In genomic region chr7:151327659-151328058, GRCh38 we compare ENCODE assay signal across 24 cellular contexts. TPM values are rescaled to one million over a fixed set of nuclear protein-coding genes. Genes with fewer than 3 reads are reported as not detected.
DNase-seq lines count a peak whose midpoint lies in the region; TF ChIP-seq lines count a peak whose summit lies in the region.
"Had no signal": no experiment of that assay in that cellular context is flagged by ENCODE, and none has a peak within 500 bp of the region (broad histone marks: within the 10 kb centered on the region; RNA-seq: fewer than 3 reads in every experiment).

No MANE protein-coding gene starts in this region.

- intact Hi-C loops in MCF 10A (cut with micrococcal nuclease) (no loop called here), mammary epithelial cell (cut with micrococcal nuclease) (no loop called here)

- H3K9ac ChIP-seq in mammary epithelial cell (ENCODE audit: insufficient read depth, low read length), result no peak overlapping the region
- H3K9ac ChIP-seq in subcutaneous abdominal adipose tissue (ENCODE audit: low read length in 5 of 5), result no peak overlapping the region

- H3K4me3 ChIP-seq in mammary epithelial cell (replicated peaks in 1 of 3; ENCODE audit: insufficient read depth in 1 of 3, low read depth in 2 of 3, low read length in 3 of 3) (no peak overlapping the region), choroid plexus epithelial cell (ENCODE audit: low read depth, low read length) (no peak overlapping the region), kidney epithelial cell (ENCODE audit: low read depth, low read length) (no peak overlapping the region), subcutaneous abdominal adipose tissue (ENCODE audit: low read depth in 1 of 5, low read length in 5 of 5) (no peak overlapping the region)
- H3K4me3 ChIP-seq: prostate gland, upper lobe of right lung had no signal

- H3K36me3 Mint-ChIP-seq in MCF 10A (ENCODE audit: insufficient read depth, unreplicated experiment), result no peaks in the 10 kb centered on the region
- H3K36me3 Mint-ChIP-seq in activated naive CD8-positive, alpha-beta T cell treated with anti-CD3 and anti-CD28 coated beads for 36 hours, result no peaks in the 10 kb centered on the region
- H3K36me3 Mint-ChIP-seq: memory B cell had no signal

- H3K4me2 ChIP-seq in mammary epithelial cell (ENCODE audit: insufficient read depth, low read depth, low read length), result no peak overlapping the region

- no peaks in the 10 kb centered on the region for H4K20me1 ChIP-seq in mammary epithelial cell (ENCODE audit: insufficient read depth, low read length)

- H3K9me3 Mint-ChIP-seq in MCF 10A (ENCODE audit: unreplicated experiment), result no peaks in the 10 kb centered on the region
- peaks cover 2% of the 10 kb centered on the region for H3K9me3 Mint-ChIP-seq in activated naive CD8-positive, alpha-beta T cell treated with anti-CD3 and anti-CD28 coated beads for 36 hours
- H3K9me3 Mint-ChIP-seq: activated naive CD4-positive, alpha-beta T cell treated with anti-CD3 and anti-CD28 coated beads for 36 hours; central memory CD8-positive, alpha-beta T cell; memory B cell had no signal

- H3K79me2 ChIP-seq in mammary epithelial cell (ENCODE audit: insufficient read depth, low read length), result no peaks in the 10 kb centered on the region

- peak; percentile 36 for DNase-seq in MCF 10A (ENCODE audit: unreplicated experiment)
- no peak for DNase-seq in mammary epithelial cell
- peak; percentile 82 for DNase-seq in choroid plexus epithelial cell (ENCODE audit: low read depth)
- DNase-seq in kidney epithelial cell (ENCODE audit: low read depth), result peak; percentile 58
- DNase-seq in activated CD4-positive, alpha-beta T cell treated with anti-CD3 and anti-CD28 coated beads for 48 hours, result no peak
- no peak for DNase-seq in activated naive CD8-positive, alpha-beta T cell treated with anti-CD3 and anti-CD28 coated beads for 36 hours
- no peak for DNase-seq in activated CD8-positive, alpha-beta memory T cell treated with anti-CD3 and anti-CD28 coated beads, Interleukin-2, amount 50 U/mL, for 4 hours
- DNase-seq: activated naive CD4-positive, alpha-beta T cell treated with anti-CD3 and anti-CD28 coated beads for 36 hours; activated T-cell treated with anti-CD3 and anti-CD28 coated beads, Interleukin-2, amount 50 U/mL, for 72 hours; aorta; Kasumi-1; kidney; NCI-H1092 treated with DMSO at 0.1 percent for 48 hours; NCI-H187 treated with DMSO at 0.1 percent for 48 hours; NCI-H526; substantia nigra; upper lobe of right lung had no signal

- POLR2A ChIA-PET in MCF 10A (lab: Yijun Ruan, JAX), result interaction anchor here (0.7 to 2.2 kb wide), 2 partner anchors 14 kb away, joined by 3 to 6 read pairs; partner anchors contain the start of gene NUB1

- dilution Hi-C loops in mammary epithelial cell (cut with HindIII; ENCODE audit: low sequenced_read_pairs), result no loop called here

- no peak overlapping the region for H3K27ac Mint-ChIP-seq in MCF 10A (ENCODE audit: low read depth, unreplicated experiment)
- H3K27ac Mint-ChIP-seq in activated naive CD8-positive, alpha-beta T cell treated with anti-CD3 and anti-CD28 coated beads for 36 hours, result no peak overlapping the region
- H3K27ac Mint-ChIP-seq: activated naive CD4-positive, alpha-beta T cell treated with anti-CD3 and anti-CD28 coated beads for 36 hours; activated T-cell treated with anti-CD3 and anti-CD28 coated beads, Interleukin-2, amount 50 U/mL, for 72 hours; B cell; memory B cell; T-helper 1 cell treated with Interleukin-12 subunit alpha and Interleukin-12 subunit beta and Interleukin-4 antibody, amounts not matched to agents 30 μg/mL and 1 μg/mL, for 36 hours had no signal

- H3K36me3 ChIP-seq in mammary epithelial cell (ENCODE audit: insufficient read depth, low read length) (no peaks in the 10 kb centered on the region), kidney epithelial cell (ENCODE audit: control insufficient read depth, insufficient read depth, low read length) (no peaks in the 10 kb centered on the region), subcutaneous abdominal adipose tissue (ENCODE audit: control insufficient read depth in 5 of 5, insufficient read depth in 5 of 5, low read length in 5 of 5) (no peaks in the 10 kb centered on the region)
- H3K36me3 ChIP-seq: prostate gland, upper lobe of right lung had no signal

- no peak overlapping the region for H3K4me3 Mint-ChIP-seq in MCF 10A (ENCODE audit: unreplicated experiment)
- no peak overlapping the region for H3K4me3 Mint-ChIP-seq in activated naive CD8-positive, alpha-beta T cell treated with anti-CD3 and anti-CD28 coated beads for 36 hours
- H3K4me3 Mint-ChIP-seq: activated naive CD4-positive, alpha-beta T cell treated with anti-CD3 and anti-CD28 coated beads for 36 hours; activated T-cell treated with anti-CD3 and anti-CD28 coated beads, Interleukin-2, amount 50 U/mL, for 72 hours; B cell; central memory CD8-positive, alpha-beta T cell; memory B cell; T-helper 1 cell treated with Interleukin-12 subunit alpha and Interleukin-12 subunit beta and Interleukin-4 antibody, amounts not matched to agents 30 μg/mL and 1 μg/mL, for 36 hours had no signal

- H3K9me3 ChIP-seq in mammary epithelial cell (replicated peaks; ENCODE audit: insufficient read depth, low read length) (no peaks in the 10 kb centered on the region), subcutaneous abdominal adipose tissue (ENCODE audit: control insufficient read depth in 5 of 5, low read length in 5 of 5) (no peaks in the 10 kb centered on the region)
- H3K9me3 ChIP-seq: prostate gland, upper lobe of right lung had no signal

- in situ Hi-C loops in mammary epithelial cell (cut with MboI; ENCODE audit: low sequenced_read_pairs in 2 of 2), result no loop called here

- no peaks in the 10 kb centered on the region for H3K4me1 ChIP-seq in mammary epithelial cell (ENCODE audit: insufficient read depth, low read length)
- H3K4me1 ChIP-seq in subcutaneous abdominal adipose tissue (ENCODE audit: control insufficient read depth in 5 of 5, insufficient read depth in 5 of 5, low read length in 5 of 5), result peaks cover 0 to 7% (median 0%) of the 10 kb centered on the region in 5 donors
- H3K4me1 ChIP-seq: prostate gland, upper lobe of right lung had no signal

- no peak for TF ChIP-seq CTCF in MCF 10A (IDR thresholded peaks at IDR 0.05; ENCODE audit: unreplicated experiment)
- no peak for TF ChIP-seq CTCF in mammary epithelial cell (conservative IDR thresholded peaks at IDR 0.05 in 1 of 2, IDR thresholded peaks at IDR 0.05 in 1 of 2; ENCODE audit: extremely low read depth in 1 of 2, insufficient read depth in 1 of 2, low read depth in 1 of 2, low read length in 2 of 2)
- TF ChIP-seq CTCF in choroid plexus epithelial cell (conservative IDR thresholded peaks at IDR 0.05; ENCODE audit: low read depth, low read length), result no peak
- TF ChIP-seq CTCF in kidney epithelial cell (IDR thresholded peaks at IDR 0.05; ENCODE audit: insufficient read depth, low read length, poor library complexity, severe bottlenecking), result no peak

- peaks cover 24% of the 10 kb centered on the region for H3K27me3 Mint-ChIP-seq in MCF 10A (ENCODE audit: insufficient read depth, unreplicated experiment)
- no peaks in the 10 kb centered on the region for H3K27me3 Mint-ChIP-seq in activated naive CD8-positive, alpha-beta T cell treated with anti-CD3 and anti-CD28 coated beads for 36 hours
- H3K27me3 Mint-ChIP-seq: memory B cell had no signal

- H2AFZ ChIP-seq in mammary epithelial cell (ENCODE audit: low read depth, low read length), result no peak overlapping the region

- 50% methylated on average over 2 of the region's 2 CpGs for WGBS in mammary epithelial cell (ENCODE audit: low coverage, missing lambda C conversion rate)

- H3K27me3 ChIP-seq in mammary epithelial cell (ENCODE audit: insufficient read depth, low read length), result peaks cover 3% of the 10 kb centered on the region
- no peaks in the 10 kb centered on the region for H3K27me3 ChIP-seq in kidney epithelial cell (ENCODE audit: control insufficient read depth, insufficient read depth, low read length)
- no peaks in the 10 kb centered on the region for H3K27me3 ChIP-seq in subcutaneous abdominal adipose tissue (ENCODE audit: control insufficient read depth in 5 of 5, insufficient read depth in 4 of 5, low read length in 5 of 5)
- H3K27me3 ChIP-seq: upper lobe of right lung had no signal

- H3K27ac ChIP-seq in mammary epithelial cell (ENCODE audit: insufficient read depth, low read depth, low read length) (no peak overlapping the region), subcutaneous abdominal adipose tissue (ENCODE audit: low read depth, low read length) (peak overlapping the region; percentile 68)
- H3K27ac ChIP-seq: 22Rv1, prostate gland, upper lobe of right lung had no signal

- CTCF ChIA-PET in MCF 10A (lab: Yijun Ruan, JAX), result interaction anchor here (0.6 to 5.3 kb wide), 3 partner anchors 12 to 33 kb away, joined by 3 to 68 read pairs (median 5); no protein-coding TSS in a partner anchor
- CTCF ChIA-PET in mammary epithelial cell (lab: Charles Lee; ENCODE audit: low non-redundant PET), result no interaction called here

- no TSS peak for BruUV-seq in MCF 10A (replicated peaks; lab: Mats Ljungman, UMichigan)
- no TSS peak for BruUV-seq in mammary epithelial cell (replicated peaks; lab: Mats Ljungman, UMichigan)

- H3K4me1 Mint-ChIP-seq in MCF 10A (ENCODE audit: insufficient read depth, unreplicated experiment), result no peaks in the 10 kb centered on the region
- peaks cover under 1% of the 10 kb centered on the region for H3K4me1 Mint-ChIP-seq in activated naive CD8-positive, alpha-beta T cell treated with anti-CD3 and anti-CD28 coated beads for 36 hours
- H3K4me1 Mint-ChIP-seq: B cell; central memory CD8-positive, alpha-beta T cell; memory B cell had no signal

RNA-seq across cellular contexts. Expression of gene NUB1, which starts 14.0 kb away (rescaled TPM):
- total RNA-seq in MCF 10A (2022) (53.3 and 59.6 TPM in 2 replicates), mammary epithelial cell (10 to 100 TPM; 29.5 to 41.9 TPM), kidney epithelial cell (48.5 and 60.2 TPM in 2 replicates)
- 20.1 TPM for polyA plus RNA-seq in mammary epithelial cell
- 19.3 TPM for polyA minus RNA-seq in mammary epithelial cell
- total RNA-seq in activated naive CD8-positive, alpha-beta T cell treated with anti-CD3 and anti-CD28 coated beads for 36 hours, result 10 to 100 TPM; 51.2 to 51.6 TPM

Comparison
In these comparisons a context has a peak if more than half of its experiments do, and no peak if none do; other contexts are left out.
1. DNase-seq: peak in MCF 10A (single experiment), choroid plexus epithelial cell (single experiment) and kidney epithelial cell (single experiment); none in mammary epithelial cell (single experiment), activated CD4-positive, alpha-beta T cell treated with anti-CD3 and anti-CD28 coated beads for 48 hours (single experiment), activated naive CD8-positive, alpha-beta T cell treated with anti-CD3 and anti-CD28 coated beads for 36 hours (single experiment) and activated CD8-positive, alpha-beta memory T cell treated with anti-CD3 and anti-CD28 coated beads, Interleukin-2, amount 50 U/mL, for 4 hours (single experiment).